5 cellular contexts compared by ENCODE assay signal in the genomic region with DNA sequence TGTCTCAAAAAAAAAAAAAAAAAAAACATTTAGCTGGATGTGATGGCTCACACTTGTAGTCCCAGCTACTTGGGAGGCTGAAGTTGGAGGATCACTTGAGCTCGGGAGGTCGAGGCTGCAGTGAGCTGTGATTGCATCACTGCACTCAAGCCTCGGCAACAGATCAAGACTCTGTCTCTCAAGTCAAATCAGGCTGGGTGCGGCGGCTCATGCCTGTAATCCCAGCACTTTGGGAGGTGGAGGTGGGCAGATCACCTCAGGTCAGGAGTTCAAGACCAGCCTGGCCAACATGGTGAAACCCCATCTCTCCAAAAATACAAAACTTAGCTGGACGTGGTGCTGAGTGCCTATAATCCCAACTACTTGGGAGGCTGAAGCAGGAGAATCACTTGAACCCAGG. TPM values are rescaled to one million over a fixed set of nuclear protein-coding genes. Genes with fewer than 3 reads are reported as not detected.
DNase-seq lines count a peak whose midpoint lies in the region; ATAC-seq, FAIRE-seq and TF ChIP-seq lines count a peak whose summit lies in the region.
"Not testable (repeated sequence)": the region's sequence is repeated elsewhere in the genome, so short reads cannot be mapped to it uniquely, and the experiment has no call there.

No MANE protein-coding gene starts in this region.

- H3K9me1 ChIP-seq in K562 (ENCODE audit: control insufficient read depth, insufficient read depth, low read length) = not testable (repeated sequence)

- H3K4me3 Mint-ChIP-seq in stimulated activated effector memory CD8-positive, alpha-beta T cell treated with anti-CD3 and anti-CD28 coated beads, Interleukin-12 subunit alpha, Interleukin-12 subunit beta, amount 100 ng/mL, for 72 hours = not testable (repeated sequence)

- H3K27ac ChIP-seq in RWPE2 (ENCODE audit: poor library complexity, severe bottlenecking); K562 (ENCODE audit: extremely low read depth, low read depth, low read length); lower lobe of right lung: not testable (repeated sequence)

- ATAC-seq in RWPE2 (ENCODE audit: low read depth); K562; lower lobe of right lung; sciatic nerve; stimulated activated effector memory CD8-positive, alpha-beta T cell treated with anti-CD3 and anti-CD28 coated beads, Interleukin-12 subunit alpha, Interleukin-12 subunit beta, amount 100 ng/mL, for 72 hours: not testable (repeated sequence)

- DNase-seq in RWPE2 (ENCODE audit: low spot score) (peak; percentile 14), lower lobe of right lung (peak; percentile 10), sciatic nerve (ENCODE audit: low spot score) (peak; percentile 31)
- not testable (repeated sequence) for DNase-seq in K562 (ENCODE audit: extremely low read depth in 1 of 4, low spot score in 3 of 4); stimulated activated effector memory CD8-positive, alpha-beta T cell treated with anti-CD3 and anti-CD28 coated beads, Interleukin-12 subunit alpha, Interleukin-12 subunit beta, amount 100 ng/mL, for 72 hours (ENCODE audit: low spot score in 2 of 2)

- H3K9me3 Mint-ChIP-seq in stimulated activated effector memory CD8-positive, alpha-beta T cell treated with anti-CD3 and anti-CD28 coated beads, Interleukin-12 subunit alpha, Interleukin-12 subunit beta, amount 100 ng/mL, for 72 hours = not testable (repeated sequence)

- peak overlapping the region; percentile 34 for H3K27ac Mint-ChIP-seq in stimulated activated effector memory CD8-positive, alpha-beta T cell treated with anti-CD3 and anti-CD28 coated beads, Interleukin-12 subunit alpha, Interleukin-12 subunit beta, amount 100 ng/mL, for 72 hours

- intact Hi-C loops in K562 (cut with micrococcal nuclease); lower lobe of right lung (cut with DNase I); sciatic nerve (cut with DNase I): not testable (repeated sequence)

- POLR2A ChIA-PET in K562 (lab: Yijun Ruan, JAX) = interaction anchor here (1.1 kb wide), 1 partner anchor 61 kb away, joined by 3 read pairs; no protein-coding TSS in a partner anchor

- not testable (repeated sequence) for TF ChIP-seq RAD21 in K562 (CRISPR knock-in tag; conservative IDR thresholded peaks at IDR 0.05 in 1 of 2, IDR thresholded peaks at IDR 0.05 in 1 of 2)

- not testable (repeated sequence) for TF ChIP-seq EP300 in K562 (IDR thresholded peaks at IDR 0.05; ENCODE audit: low read length)

- H3K4me3 ChIP-seq in RWPE2 (ENCODE audit: severe bottlenecking); K562; lower lobe of right lung: not testable (repeated sequence)

- H3K79me2 ChIP-seq in K562 (ENCODE audit: control insufficient read depth, insufficient read depth, low read length) = not testable (repeated sequence)

- H4K20me1 ChIP-seq in K562 (replicated peaks; ENCODE audit: control insufficient read depth, insufficient read depth, low read length) = not testable (repeated sequence)

- not testable (repeated sequence) for TF ChIP-seq POLR2A in K562 (conservative IDR thresholded peaks at IDR 0.05)

- not testable (repeated sequence) for H3K4me1 Mint-ChIP-seq in stimulated activated effector memory CD8-positive, alpha-beta T cell treated with anti-CD3 and anti-CD28 coated beads, Interleukin-12 subunit alpha, Interleukin-12 subunit beta, amount 100 ng/mL, for 72 hours

- H2AFZ ChIP-seq in K562 (ENCODE audit: low read depth, low read length) = not testable (repeated sequence)

- not testable (repeated sequence) for H3K36me3 ChIP-seq in RWPE2 (ENCODE audit: low read depth); K562 (ENCODE audit: control insufficient read depth, insufficient read depth, low read length); lower lobe of right lung

- not testable (repeated sequence) for H3K9ac ChIP-seq in K562 (ENCODE audit: insufficient read depth in 1 of 2, low read depth in 2 of 2, low read length in 2 of 2)

- not testable (repeated sequence) for H3K27me3 ChIP-seq in RWPE2 (ENCODE audit: insufficient read depth, poor library complexity, severe bottlenecking); lower lobe of right lung (ENCODE audit: low read depth)
- peaks cover 15 to 66% of the 10 kb centered on the region in 2 experiments; a peak in 4 of 5 replicates for H3K27me3 ChIP-seq in K562 (ENCODE audit: control insufficient read depth in 2 of 2, insufficient read depth in 2 of 2, low read length in 2 of 2)

- H3K4me2 ChIP-seq in K562 (ENCODE audit: insufficient read depth, low read length) = not testable (repeated sequence)

- in situ Hi-C loops in K562 (cut with MboI) = not testable (repeated sequence)

- TF ChIP-seq CTCF in RWPE2 (IDR thresholded peaks at IDR 0.05; ENCODE audit: poor library complexity, severe bottlenecking); K562 (IDR thresholded peaks at IDR 0.05 in 2 of 3, conservative IDR thresholded peaks at IDR 0.05 in 1 of 3; ENCODE audit: insufficient read depth in 2 of 3, low read depth in 1 of 3, low read length in 3 of 3); lower lobe of right lung (IDR thresholded peaks at IDR 0.05): not testable (repeated sequence)

- CTCF ChIA-PET in K562 (lab: Yijun Ruan, JAX; ENCODE audit: low intra/inter-chr PET ratio) = not testable (repeated sequence)

- H3K9me3 ChIP-seq in RWPE2 (ENCODE audit: severe bottlenecking); K562 (replicated peaks; ENCODE audit: control insufficient read depth, insufficient read depth, low read depth, low read length); lower lobe of right lung: not testable (repeated sequence)

- FAIRE-seq in K562 (lab: Jason Lieb, UNC) = not testable (repeated sequence)

- H3K4me1 ChIP-seq in RWPE2 (ENCODE audit: insufficient read depth, poor library complexity, severe bottlenecking); K562 (replicated peaks in 1 of 2; ENCODE audit: control insufficient read depth in 2 of 2, insufficient read depth in 2 of 2, low read length in 2 of 2); lower lobe of right lung: not testable (repeated sequence)

- 0% methylated on average over 6 of the region's 6 CpGs for WGBS in K562 (ENCODE audit: insufficient coverage, low coverage, missing lambda C conversion rate)

- not testable (repeated sequence) for BruUV-seq in K562 (replicated peaks; lab: Mats Ljungman, UMichigan)

- H3K36me3 Mint-ChIP-seq in stimulated activated effector memory CD8-positive, alpha-beta T cell treated with anti-CD3 and anti-CD28 coated beads, Interleukin-12 subunit alpha, Interleukin-12 subunit beta, amount 100 ng/mL, for 72 hours = not testable (repeated sequence)

TF ChIP-seq in K562, 482 proteins besides CTCF, POLR2A, EP300 and RAD21:
- TF ChIP-seq CEBPB (tag; IDR thresholded peaks at IDR 0.05) = peak; percentile 17; the same call in 1 of the 2 replicates

RNA-seq across cellular contexts. Expression of gene CREBBP, which starts 31.2 kb away (rescaled TPM):
- 118 and 129 TPM in 2 replicates for total RNA-seq in K562 (2011; cell fraction: chromatin; rRNA removed; ENCODE audit: low replicate concordance)
- total RNA-seq in K562 (2011; cell fraction: nucleolus; rRNA removed) = 52.7 and 61.3 TPM in 2 replicates
- total RNA-seq in K562 (2011; cell fraction: nucleoplasm; rRNA removed) = 58.0 and 84.6 TPM in 2 replicates
- total RNA-seq in K562 (2014; rRNA removed) = 9.4 and 9.7 TPM in 2 replicates
- 5.6 and 8.9 TPM in 2 replicates for total RNA-seq in K562 (2014; rRNA removed; fragmentation: Illumina TruSeq; extraction: Trizol)
- 5.4 and 6.3 TPM in 2 replicates for total RNA-seq in K562 (2015; rRNA removed; fragmentation: Illumina TruSeq; extraction: Trizol)
- total RNA-seq in K562 (2021) = 22.3 and 24.8 TPM in 2 replicates
- polyA plus RNA-seq in K562 (2011; rRNA removed) = 2.6 and 4.1 TPM in 2 replicates
- 2.6 and 2.8 TPM in 2 replicates for polyA plus RNA-seq in K562 (2011; cell fraction: cytosol; rRNA removed)
- 12.7 and 15.9 TPM in 2 replicates for polyA plus RNA-seq in K562 (2011; cell fraction: nucleus; rRNA removed)
- polyA plus RNA-seq in K562 (2012) = 8.9 and 10.8 TPM in 2 replicates
- 13.2 and 13.8 TPM in 2 replicates for polyA plus RNA-seq in K562 (2014; fragmentation: Illumina TruSeq; extraction: Trizol)
- polyA plus RNA-seq in K562 (2014; fragmentation: Nextera tagmentation; extraction: Ambion mirVana) = 1 to 10 TPM in 1 of 2 experiments, under 1 TPM in 1; 0.70 to 2.5 TPM
- polyA plus RNA-seq in K562 (2014; rRNA removed) = 6.8 and 7.4 TPM in 2 replicates
- polyA minus RNA-seq in K562 (2011; rRNA and poly(A)+ RNA removed) = 9.9 and 15.2 TPM in 2 replicates
- polyA minus RNA-seq in K562 (2011; cell fraction: cytosol; rRNA and poly(A)+ RNA removed) = 20.4 and 22.6 TPM in 2 replicates
- polyA minus RNA-seq in K562 (2011; cell fraction: nucleus; rRNA and poly(A)+ RNA removed) = 16.2 and 23.5 TPM in 2 replicates
- total RNA-seq in lower lobe of right lung = 78.3 TPM
- total RNA-seq in sciatic nerve = 120 TPM
